ENCODE assay signal across 8 cellular contexts in genomic region chr14:80211143-80212024, GRCh38. TPM values are rescaled to one million over a fixed set of nuclear protein-coding genes. Genes with fewer than 3 reads are reported as not detected.
DNase-seq lines count a peak whose midpoint lies in the region; ATAC-seq and TF ChIP-seq lines count a peak whose summit lies in the region.

Gene DIO2 (minus strand): TSS chr14:80211504. CDS start chr14:80211472, 32 bp downstream.

- intact Hi-C loops in Calu3 (cut with micrococcal nuclease; ENCODE audit: unreplicated experiment), result loop anchor here (5.0 to 10.0 kb wide), 2 partner anchors 146 to 773 kb away; no protein-coding TSS in a partner anchor
- intact Hi-C loops in prostate gland (cut with DNase I), result no loop called here

- 42% methylated on average over 17 of the region's 17 CpGs for WGBS in prostate gland

- DNase-seq in Calu3 (no peak), SJSA1 (ENCODE audit: low read depth in 1 of 2, low spot score in 2 of 2) (no peak), globus pallidus (ENCODE audit: low spot score) (peak; percentile 73), prostate gland (ENCODE audit: low spot score) (no peak), LoVo (ENCODE audit: low spot score) (no peak), NCI-H1417 (lab: John Stamatoyannopoulos, UW) (no peak)

- H3K27ac Mint-ChIP-seq in Calu3 (ENCODE audit: unreplicated experiment), result peak within 1 kb of the TSS; percentile 25

- H3K9me3 Mint-ChIP-seq in Calu3 (ENCODE audit: low read depth, unreplicated experiment), result no peaks in the 10 kb centered on the region

- ATAC-seq in GM21423 (IDR thresholded peaks at IDR 0.05; ENCODE audit: unreplicated experiment) (no peak), GM21390 (IDR thresholded peaks at IDR 0.05; ENCODE audit: unreplicated experiment) (no peak)

- no peak for TF ChIP-seq POLR2A in prostate gland (IDR thresholded peaks at IDR 0.05)

- H3K27me3 ChIP-seq in SJSA1 (replicated peaks), result no peaks in the 10 kb centered on the region
- no peaks in the 10 kb centered on the region for H3K27me3 ChIP-seq in prostate gland (replicated peaks; ENCODE audit: insufficient read depth)

- H3K27me3 Mint-ChIP-seq in Calu3 (ENCODE audit: unreplicated experiment), result peaks cover 8% of the 10 kb centered on the region

- peaks cover 63% of the 10 kb centered on the region for H3K4me1 ChIP-seq in SJSA1 (replicated peaks)
- no peaks in the 10 kb centered on the region for H3K4me1 ChIP-seq in prostate gland (replicated peaks)

- peaks cover 4% of the 10 kb centered on the region for H3K36me3 Mint-ChIP-seq in Calu3 (ENCODE audit: insufficient read depth, unreplicated experiment)

- no peaks in the 10 kb centered on the region for H3K4me1 Mint-ChIP-seq in Calu3 (ENCODE audit: low read depth, unreplicated experiment)

- H3K36me3 ChIP-seq in SJSA1 (no peaks in the 10 kb centered on the region; the same call in 1 of the 2 replicates), prostate gland (no peaks in the 10 kb centered on the region)

- H3K9me3 ChIP-seq in SJSA1 (replicated peaks) (no peaks in the 10 kb centered on the region), prostate gland (no peaks in the 10 kb centered on the region)

- BruUV-seq in Calu3 (replicated peaks; lab: Mats Ljungman, UMichigan), result no TSS peak

- TF ChIP-seq CTCF in Calu3 (IDR thresholded peaks at IDR 0.05; ENCODE audit: unreplicated experiment) (no peak), prostate gland (IDR thresholded peaks at IDR 0.05) (no peak)

- peak within 1 kb of the TSS; percentile 34 for H3K4me3 ChIP-seq in SJSA1
- peak within 1 kb of the TSS; percentile 7 to 10 for H3K4me3 ChIP-seq in prostate gland

- CTCF ChIA-PET in Calu3 (lab: Charles Lee), result interaction anchor here (0.6 kb wide), 1 partner anchor 67 kb away, joined by 3 read pairs; no protein-coding TSS in a partner anchor

- peak within 1 kb of the TSS; percentile 62 for H3K4me3 Mint-ChIP-seq in Calu3 (ENCODE audit: low read depth, unreplicated experiment)

- peak within 1 kb of the TSS; percentile 77 for H3K27ac ChIP-seq in SJSA1
- peak within 1 kb of the TSS in 1 of 2 donors; percentile 15 for H3K27ac ChIP-seq in prostate gland

RNA-seq across cellular contexts. Expression of gene DIO2, which starts in this region (rescaled TPM):
- total RNA-seq in Calu3 (2022), result 0.05 and 0.38 TPM in 2 replicates
- 22.3 and 27.3 TPM in 2 replicates for total RNA-seq in SJSA1 (2014; rRNA removed; shearing (Covaris generic))
- total RNA-seq in prostate gland, result 1 to 10 TPM; 2.3 to 8.5 TPM
